Comparison of ENCODE assay signal across 17 cellular contexts in genomic region chr17:82814834-82815233, GRCh38. TPM values are rescaled to one million over a fixed set of nuclear protein-coding genes. Genes with fewer than 3 reads are reported as not detected.
"Had no signal": no experiment of that assay in that cellular context is flagged by ENCODE, and none has a peak within 500 bp of the region (broad histone marks: within the 10 kb centered on the region; RNA-seq: fewer than 3 reads in every experiment).

No MANE protein-coding gene starts in this region.

- H3K27ac ChIP-seq: gastrocnemius medialis, suprapubic skin, VCaP had no signal

- H3K4me3 Mint-ChIP-seq: activated CD4-positive, alpha-beta memory T cell treated with anti-CD3 and anti-CD28 coated beads, Interleukin-2, amount 10 ng/mL, durations not matched to agents 7 days and 5 days; activated CD4-positive, alpha-beta T cell treated with anti-CD3 and anti-CD28 coated beads for 36 hours; activated naive CD4-positive, alpha-beta T cell treated with anti-CD3 and anti-CD28 coated beads for 36 hours; naive thymus-derived CD4-positive, alpha-beta T cell; type B pancreatic cell had no signal

- H3K4me1 ChIP-seq: gastrocnemius medialis, heart right ventricle, suprapubic skin had no signal

- H3K27me3 ChIP-seq: gastrocnemius medialis, heart right ventricle, suprapubic skin had no signal

- DNase-seq: activated CD4-positive, alpha-beta memory T cell treated with anti-CD3 and anti-CD28 coated beads, Interleukin-2, amount 10 ng/mL, durations not matched to agents 7 days and 5 days; activated CD4-positive, alpha-beta T cell treated with anti-CD3 and anti-CD28 coated beads for 36 hours; activated CD8-positive, alpha-beta memory T cell treated with anti-CD3 and anti-CD28 coated beads, Interleukin-2, amount 50 U/mL, for 4 hours; activated naive CD4-positive, alpha-beta T cell treated with anti-CD3 and anti-CD28 coated beads for 36 hours; gastrocnemius medialis; heart right ventricle; mammary epithelial cell; naive thymus-derived CD4-positive, alpha-beta T cell; small intestine; stimulated activated CD4-positive, alpha-beta T cell treated with anti-CD3 and anti-CD28 coated beads, Interleukin-4, amount 100 ng/mL, for 24 hours; stimulated activated naive CD8-positive, alpha-beta T cell treated with anti-CD3 and anti-CD28 coated beads, Interleukin-15, Interleukin-2, amounts not matched to agents 100 U/mL and 50 U/mL, for 24 hours had no signal

- H3K9me3 ChIP-seq: gastrocnemius medialis had no signal

- H3K27ac Mint-ChIP-seq: activated CD4-positive, alpha-beta memory T cell treated with anti-CD3 and anti-CD28 coated beads, Interleukin-2, amount 10 ng/mL, durations not matched to agents 7 days and 5 days; activated CD4-positive, alpha-beta T cell treated with anti-CD3 and anti-CD28 coated beads for 36 hours; activated naive CD4-positive, alpha-beta T cell treated with anti-CD3 and anti-CD28 coated beads for 36 hours; type B pancreatic cell had no signal

- H3K27me3 Mint-ChIP-seq: activated CD4-positive, alpha-beta memory T cell treated with anti-CD3 and anti-CD28 coated beads, Interleukin-2, amount 10 ng/mL, durations not matched to agents 7 days and 5 days; activated CD4-positive, alpha-beta T cell treated with anti-CD3 and anti-CD28 coated beads for 36 hours; naive thymus-derived CD4-positive, alpha-beta T cell; type B pancreatic cell had no signal

- H3K4me3 ChIP-seq: gastrocnemius medialis, heart right ventricle, suprapubic skin had no signal

- H3K9me3 Mint-ChIP-seq: activated CD4-positive, alpha-beta memory T cell treated with anti-CD3 and anti-CD28 coated beads, Interleukin-2, amount 10 ng/mL, durations not matched to agents 7 days and 5 days; type B pancreatic cell had no signal

- ATAC-seq: activated CD4-positive, alpha-beta T cell treated with anti-CD3 and anti-CD28 coated beads for 36 hours; gastrocnemius medialis; left lobe of liver; naive thymus-derived CD4-positive, alpha-beta T cell; right cardiac atrium; stimulated activated naive CD8-positive, alpha-beta T cell treated with anti-CD3 and anti-CD28 coated beads, Interleukin-15, Interleukin-2, amounts not matched to agents 100 U/mL and 50 U/mL, for 24 hours had no signal

RNA-seq across cellular contexts. Expression of gene ZNF750, which starts 25.0 kb away (rescaled TPM):
- total RNA-seq: activated CD4-positive, alpha-beta memory T cell treated with anti-CD3 and anti-CD28 coated beads, Interleukin-2, amount 10 ng/mL, durations not matched to agents 7 days and 5 days; activated CD4-positive, alpha-beta T cell treated with anti-CD3 and anti-CD28 coated beads for 36 hours; activated naive CD4-positive, alpha-beta T cell treated with anti-CD3 and anti-CD28 coated beads for 36 hours; mononuclear cell; naive thymus-derived CD4-positive, alpha-beta T cell; right cardiac atrium had no signal
